14 cellular contexts compared by ENCODE assay signal in genomic region chr4:48968814-48969213, GRCh38.
DNase-seq lines count a peak whose midpoint lies in the region; TF ChIP-seq lines count a peak whose summit lies in the region.
"Had no signal": no experiment of that assay in that cellular context is flagged by ENCODE, and none has a peak within 500 bp of the region (broad histone marks: within the 10 kb centered on the region; RNA-seq: fewer than 3 reads in every experiment).

No MANE protein-coding gene starts in this region.

- peak; percentile 73 for DNase-seq in EL
- DNase-seq in NCI-H226 = peak; percentile 23
- peak; percentile 7 to 80 for DNase-seq in cardiac fibroblast (ENCODE audit: low read depth in 2 of 2)
- peak; percentile 78 for DNase-seq in non-pigmented ciliary epithelial cell (ENCODE audit: low read depth)
- DNase-seq in cerebellar cortex (ENCODE audit: low spot score) = no peak
- no peak for DNase-seq in NK-92 (lab: John Stamatoyannopoulos, UW; ENCODE audit: unreplicated experiment)
- no peak for DNase-seq in HuH-7 (ENCODE audit: low spot score)
- DNase-seq in effector memory CD4-positive, alpha-beta T cell = no peak
- DNase-seq: activated naive CD4-positive, alpha-beta T cell treated with anti-CD3 and anti-CD28 coated beads, Interleukin-2, amount 10 ng/mL, durations not matched to agents 7 days and 5 days; kidney; NCI-H774; stimulated activated CD4-positive, alpha-beta T cell treated with anti-CD3 and anti-CD28 coated beads, Interleukin-2, amount 100 ng/mL, for 48 hours; stimulated activated naive CD4-positive, alpha-beta T cell had no signal

- no peaks in the 10 kb centered on the region for H3K36me3 ChIP-seq in effector memory CD4-positive, alpha-beta T cell (ENCODE audit: control insufficient read depth, insufficient read depth, low read length)
- H3K36me3 ChIP-seq: SJSA1 had no signal

- H3K27me3 ChIP-seq in effector memory CD4-positive, alpha-beta T cell (replicated peaks; ENCODE audit: control insufficient read depth, insufficient read depth, low read length, poor library complexity, severe bottlenecking) = no peaks in the 10 kb centered on the region
- H3K27me3 ChIP-seq: SJSA1 had no signal

- TF ChIP-seq CTCF in cardiac fibroblast (IDR thresholded peaks at IDR 0.05; ENCODE audit: low read depth, low read length) = no peak

- H3K27ac ChIP-seq in effector memory CD4-positive, alpha-beta T cell (ENCODE audit: insufficient read depth, low read length, poor library complexity, severe bottlenecking) = no peak overlapping the region
- H3K27ac ChIP-seq: SJSA1 had no signal

- H3K9me3 ChIP-seq in effector memory CD4-positive, alpha-beta T cell (ENCODE audit: control insufficient read depth, low read length) = no peaks in the 10 kb centered on the region
- H3K9me3 ChIP-seq: SJSA1 had no signal

- no peak overlapping the region for H3K4me3 ChIP-seq in cardiac fibroblast (replicated peaks in 1 of 2; ENCODE audit: low read depth in 2 of 2, low read length in 2 of 2)
- no peak overlapping the region for H3K4me3 ChIP-seq in effector memory CD4-positive, alpha-beta T cell (ENCODE audit: insufficient read depth, low read depth, low read length, poor library complexity, severe bottlenecking)
- H3K4me3 ChIP-seq: SJSA1 had no signal

- H3K4me1 ChIP-seq in effector memory CD4-positive, alpha-beta T cell (ENCODE audit: control insufficient read depth, insufficient read depth, low read length, poor library complexity, severe bottlenecking) = no peaks in the 10 kb centered on the region
- H3K4me1 ChIP-seq: SJSA1 had no signal

Comparison
In these comparisons a context has a peak if more than half of its experiments do, and no peak if none do; other contexts are left out.
1. DNase-seq: peak in EL (single experiment), NCI-H226 (single experiment), cardiac fibroblast (2 of 2) and non-pigmented ciliary epithelial cell (single experiment); none in cerebellar cortex (single experiment), NK-92 (single experiment), HuH-7 (single experiment) and effector memory CD4-positive, alpha-beta T cell (0 of 3).